1 cellular context compared by ENCODE assay signal in the genomic region with DNA sequence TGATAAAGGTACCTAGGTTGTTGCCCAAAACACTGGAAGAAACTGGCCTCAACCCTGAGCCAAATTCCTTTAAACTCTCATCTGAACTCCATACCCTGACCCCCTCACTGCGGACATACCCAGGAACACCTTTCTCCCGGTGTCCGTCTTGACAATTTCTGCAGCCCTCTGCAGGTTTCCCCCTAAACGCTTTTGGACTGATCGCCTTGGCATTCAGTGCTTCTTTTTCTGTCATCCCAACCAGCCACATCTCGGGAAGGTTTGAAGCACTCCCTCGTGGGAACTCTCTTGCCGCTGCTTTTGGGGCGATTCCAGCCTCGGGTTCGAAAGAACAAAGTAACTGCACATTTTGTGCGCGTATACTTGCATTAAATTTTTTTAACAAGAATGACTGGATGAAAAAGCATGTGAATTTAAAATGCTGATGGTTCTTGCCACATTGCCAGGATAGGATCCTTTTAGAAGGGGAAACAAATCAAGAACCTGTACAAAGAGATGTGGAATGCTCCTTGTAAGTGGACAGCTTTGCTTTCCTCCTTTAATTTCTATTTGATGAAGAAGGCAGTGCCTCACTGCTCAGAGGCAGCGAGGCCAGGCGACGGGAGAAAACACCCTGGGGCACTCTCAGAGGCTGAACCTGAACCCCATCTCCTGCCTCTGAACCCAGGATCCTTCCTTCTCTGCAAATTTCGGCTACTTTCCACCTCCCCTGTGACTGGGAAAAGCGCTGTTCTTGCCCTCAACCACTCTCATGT.
TF ChIP-seq lines count a peak whose summit lies in the region.

No MANE protein-coding gene starts in this region.

TF ChIP-seq in IMR-90, 13 proteins besides CTCF, POLR2A, EP300 and RAD21:
- TF ChIP-seq MXI1 (IDR thresholded peaks at IDR 0.05; ENCODE audit: borderline replicate concordance, low read depth, low read length) (0 out of 2 replicates have a peak, but pooled peaks have one; percentile 7), BHLHE40 (IDR thresholded peaks at IDR 0.05; ENCODE audit: low read depth, low read length) (no peak)
